ENCODE assay signal across 26 cellular contexts in genomic region chrX:123720486-123720885, GRCh38.
"Had no signal": no experiment of that assay in that cellular context is flagged by ENCODE, and none has a peak within 500 bp of the region (broad histone marks: within the 10 kb centered on the region; RNA-seq: fewer than 3 reads in every experiment).

No MANE protein-coding gene starts in this region.

- H3K4me1 Mint-ChIP-seq: neural progenitor cell had no signal

- H3K27ac ChIP-seq: body of pancreas, cardiac muscle cell, esophagus muscularis mucosa, hepatocyte, left lung, neural progenitor cell, right lobe of liver, skin epidermis, thoracic aorta, upper lobe of right lung, WERI-Rb-1 had no signal

- H3K4me3 Mint-ChIP-seq: activated CD4-positive, alpha-beta T cell treated with anti-CD3 and anti-CD28 coated beads, Interleukin-2, amount 10 ng/mL, durations not matched to agents 7 days and 5 days; activated CD8-positive, alpha-beta T cell treated with anti-CD3 and anti-CD28 coated beads, Interleukin-2, amount 10 ng/mL, durations not matched to agents 7 days and 5 days; activated naive CD8-positive, alpha-beta T cell treated with anti-CD3 and anti-CD28 coated beads, Interleukin-2, amount 50 U/mL, for 24 hours; activated T-helper 1 cell treated with anti-CD3 and anti-CD28 coated beads, Interleukin-12 subunit alpha, Interleukin-12 subunit beta, Interleukin-2, Interleukin-4 antibody, amounts not matched to agents 30 ng/mL and 10 ng/mL and 1 ng/mL, durations not matched to agents 14 hours and 24 hours and 36 hours; immature natural killer cell; neural progenitor cell; stimulated activated memory B cell treated with anti-CD40 and anti-IgM and Interleukin-4, amounts not matched to agents 10 μg/mL and 1 μg/mL and 100 μg/mL, for 72 hours; T-helper 2 cell treated with Interferon-gamma antibody and Interleukin-4, amounts not matched to agents 5 μg/mL and 100 μg/mL, for 36 hours had no signal

- ATAC-seq: activated CD8-positive, alpha-beta T cell treated with anti-CD3 and anti-CD28 coated beads, Interleukin-2, amount 10 ng/mL, durations not matched to agents 7 days and 5 days; activated naive CD8-positive, alpha-beta T cell treated with anti-CD3 and anti-CD28 coated beads, Interleukin-2, amount 50 U/mL, for 24 hours; body of pancreas; left lung; naive thymus-derived CD4-positive, alpha-beta T cell; right lobe of liver; stimulated activated memory B cell treated with anti-CD40 and anti-IgM and Interleukin-4, amounts not matched to agents 10 μg/mL and 1 μg/mL and 100 μg/mL, for 72 hours; upper lobe of right lung had no signal

- DNase-seq: activated CD4-positive, alpha-beta T cell treated with anti-CD3 and anti-CD28 coated beads, Interleukin-2, amount 10 ng/mL, durations not matched to agents 7 days and 5 days; activated CD4-positive, CD25-positive, alpha-beta regulatory T cell treated with anti-CD3 and anti-CD28 coated beads, Interleukin-2, amount 50 U/mL, for 72 hours; activated CD8-positive, alpha-beta T cell treated with anti-CD3 and anti-CD28 coated beads, Interleukin-2, amount 10 ng/mL, durations not matched to agents 7 days and 5 days; activated gamma-delta T cell; activated naive CD4-positive, alpha-beta T cell treated with anti-CD3 and anti-CD28 coated beads, Interleukin-2, amount 50 U/mL, for 16 hours; activated naive CD8-positive, alpha-beta T cell treated with anti-CD3 and anti-CD28 coated beads, Interleukin-2, amount 50 U/mL, for 24 hours; body of pancreas; effector memory CD4-positive, alpha-beta T cell; glutamatergic neuron; immature natural killer cell; left lung; naive thymus-derived CD4-positive, alpha-beta T cell; posterior cingulate gyrus; right lobe of liver; stimulated activated CD4-positive, alpha-beta T cell treated with anti-CD3 and anti-CD28 coated beads, Interleukin-1b, Interleukin-23, amount 100 ng/mL, for 48 hours; upper lobe of right lung; WERI-Rb-1 had no signal

- H3K27me3 Mint-ChIP-seq: activated CD4-positive, alpha-beta T cell treated with anti-CD3 and anti-CD28 coated beads, Interleukin-2, amount 10 ng/mL, durations not matched to agents 7 days and 5 days; activated naive CD8-positive, alpha-beta T cell treated with anti-CD3 and anti-CD28 coated beads, Interleukin-2, amount 50 U/mL, for 24 hours; naive thymus-derived CD4-positive, alpha-beta T cell; stimulated activated memory B cell treated with anti-CD40 and anti-IgM and Interleukin-4, amounts not matched to agents 10 μg/mL and 1 μg/mL and 100 μg/mL, for 72 hours had no signal

- H3K9me3 Mint-ChIP-seq: activated CD4-positive, alpha-beta T cell treated with anti-CD3 and anti-CD28 coated beads, Interleukin-2, amount 10 ng/mL, durations not matched to agents 7 days and 5 days; activated naive CD8-positive, alpha-beta T cell treated with anti-CD3 and anti-CD28 coated beads, Interleukin-2, amount 50 U/mL, for 24 hours; activated T-helper 1 cell treated with anti-CD3 and anti-CD28 coated beads, Interleukin-12 subunit alpha, Interleukin-12 subunit beta, Interleukin-2, Interleukin-4 antibody, amounts not matched to agents 30 ng/mL and 10 ng/mL and 1 ng/mL, durations not matched to agents 14 hours and 24 hours and 36 hours; immature natural killer cell; stimulated activated memory B cell treated with anti-CD40 and anti-IgM and Interleukin-4, amounts not matched to agents 10 μg/mL and 1 μg/mL and 100 μg/mL, for 72 hours; T-helper 2 cell treated with Interferon-gamma antibody and Interleukin-4, amounts not matched to agents 5 μg/mL and 100 μg/mL, for 36 hours had no signal

- H3K36me3 Mint-ChIP-seq: immature natural killer cell had no signal

- H3K27ac Mint-ChIP-seq: activated CD4-positive, alpha-beta T cell treated with anti-CD3 and anti-CD28 coated beads, Interleukin-2, amount 10 ng/mL, durations not matched to agents 7 days and 5 days; activated CD8-positive, alpha-beta T cell treated with anti-CD3 and anti-CD28 coated beads, Interleukin-2, amount 10 ng/mL, durations not matched to agents 7 days and 5 days; activated naive CD8-positive, alpha-beta T cell treated with anti-CD3 and anti-CD28 coated beads, Interleukin-2, amount 50 U/mL, for 24 hours; activated T-helper 1 cell treated with anti-CD3 and anti-CD28 coated beads, Interleukin-12 subunit alpha, Interleukin-12 subunit beta, Interleukin-2, Interleukin-4 antibody, amounts not matched to agents 30 ng/mL and 10 ng/mL and 1 ng/mL, durations not matched to agents 14 hours and 24 hours and 36 hours; neural progenitor cell; stimulated activated memory B cell treated with anti-CD40 and anti-IgM and Interleukin-4, amounts not matched to agents 10 μg/mL and 1 μg/mL and 100 μg/mL, for 72 hours; T-helper 2 cell treated with Interferon-gamma antibody and Interleukin-4, amounts not matched to agents 5 μg/mL and 100 μg/mL, for 36 hours had no signal
